Comparison of ENCODE assay signal across 14 cellular contexts in genomic region chr6:111657146-111657545, GRCh38. TPM values are rescaled to one million over a fixed set of nuclear protein-coding genes. Genes with fewer than 3 reads are reported as not detected.
DNase-seq lines count a peak whose midpoint lies in the region; ATAC-seq, FAIRE-seq and TF ChIP-seq lines count a peak whose summit lies in the region.
"Had no signal": no experiment of that assay in that cellular context is flagged by ENCODE, and none has a peak within 500 bp of the region (broad histone marks: within the 10 kb centered on the region; RNA-seq: fewer than 3 reads in every experiment).

No MANE protein-coding gene starts in this region.

- CTCF ChIA-PET in activated naive CD4-positive, alpha-beta T cell treated with anti-CD3 and anti-CD28 coated beads, Interleukin-2, amount 10 ng/mL, durations not matched to agents 7 days and 5 days (lab: Charles Lee) = no interaction called here
- CTCF ChIA-PET in K562 (lab: Yijun Ruan, JAX; ENCODE audit: low intra/inter-chr PET ratio) (no interaction called here), GM10248 (lab: Yijun Ruan, JAX) (no interaction called here)

- DNase-seq in activated naive CD4-positive, alpha-beta T cell treated with anti-CD3 and anti-CD28 coated beads, Interleukin-2, amount 10 ng/mL, durations not matched to agents 7 days and 5 days = no peak
- DNase-seq in K562 (ENCODE audit: extremely low read depth in 1 of 4, low spot score in 3 of 4) = no peak
- DNase-seq in immature natural killer cell = no peak
- no peak for DNase-seq in type B pancreatic cell (ENCODE audit: extremely low spot score, unreplicated experiment)
- no peak for DNase-seq in GM10248 (ENCODE audit: extremely low spot score)
- no peak for DNase-seq in RKO (ENCODE audit: low spot score)
- DNase-seq in activated CD4-positive, alpha-beta T cell treated with anti-CD3 and anti-CD28 coated beads, Interleukin-2, amount 50 U/mL, for 1 hour = no peak
- DNase-seq: central memory CD4-positive, alpha-beta T cell; heart right ventricle; mucosa of descending colon; NCI-H1105; stimulated activated CD4-positive, alpha-beta T cell treated with anti-CD3 and anti-CD28 coated beads, Interleukin-1b, Interleukin-23, amount 100 ng/mL, for 48 hours; T1000 had no signal

- H3K4me1 ChIP-seq in K562 (replicated peaks in 1 of 2; ENCODE audit: control insufficient read depth in 2 of 2, insufficient read depth in 2 of 2, low read length in 2 of 2) = peaks cover 0 to 7% of the 10 kb centered on the region in 2 experiments; a peak in 2 of 5 replicates

- H3K9ac ChIP-seq in K562 (ENCODE audit: insufficient read depth in 1 of 2, low read depth in 2 of 2, low read length in 2 of 2) = no peak overlapping the region

- no peaks in the 10 kb centered on the region for H3K9me3 ChIP-seq in K562 (replicated peaks; ENCODE audit: control insufficient read depth, insufficient read depth, low read depth, low read length)
- H3K9me3 ChIP-seq: heart right ventricle, mucosa of descending colon had no signal

- no TSS peak for BruUV-seq in K562 (replicated peaks; lab: Mats Ljungman, UMichigan)

- peaks cover 0 to 11% of the 10 kb centered on the region in 2 experiments; a peak in 2 of 5 replicates for H3K27me3 ChIP-seq in K562 (ENCODE audit: control insufficient read depth in 2 of 2, insufficient read depth in 2 of 2, low read length in 2 of 2)
- H3K27me3 ChIP-seq: heart right ventricle had no signal

- no peak for TF ChIP-seq RAD21 in K562 (CRISPR knock-in tag; conservative IDR thresholded peaks at IDR 0.05 in 1 of 2, IDR thresholded peaks at IDR 0.05 in 1 of 2)

- no peaks in the 10 kb centered on the region; the same call in 1 of the 2 replicates for H4K20me1 ChIP-seq in K562 (replicated peaks; ENCODE audit: control insufficient read depth, insufficient read depth, low read length)

- H3K36me3 ChIP-seq in K562 (ENCODE audit: control insufficient read depth, insufficient read depth, low read length) = no peaks in the 10 kb centered on the region

- H3K4me1 Mint-ChIP-seq in activated naive CD4-positive, alpha-beta T cell treated with anti-CD3 and anti-CD28 coated beads, Interleukin-2, amount 50 U/mL, for 24 hours = no peaks in the 10 kb centered on the region
- H3K4me1 Mint-ChIP-seq in activated naive CD4-positive, alpha-beta T cell treated with anti-CD3 and anti-CD28 coated beads, Interleukin-2, amount 10 ng/mL, durations not matched to agents 7 days and 5 days = no peaks in the 10 kb centered on the region
- H3K4me1 Mint-ChIP-seq in immature natural killer cell (peaks cover 4 to 5% of the 10 kb centered on the region in 2 donors), type B pancreatic cell (ENCODE audit: unreplicated experiment) (peaks cover 33% of the 10 kb centered on the region)

- H3K36me3 Mint-ChIP-seq in activated naive CD4-positive, alpha-beta T cell treated with anti-CD3 and anti-CD28 coated beads, Interleukin-2, amount 50 U/mL, for 24 hours = peaks cover 12% of the 10 kb centered on the region
- H3K36me3 Mint-ChIP-seq in activated naive CD4-positive, alpha-beta T cell treated with anti-CD3 and anti-CD28 coated beads, Interleukin-2, amount 10 ng/mL, durations not matched to agents 7 days and 5 days = peaks cover 31% of the 10 kb centered on the region
- H3K36me3 Mint-ChIP-seq in immature natural killer cell = peaks cover 5 to 27% (median 6%) of the 10 kb centered on the region in 3 donors
- H3K36me3 Mint-ChIP-seq in type B pancreatic cell = peaks cover 3% of the 10 kb centered on the region

- in situ Hi-C loops in K562 (cut with MboI) = no loop called here

- H3K9me3 Mint-ChIP-seq in activated naive CD4-positive, alpha-beta T cell treated with anti-CD3 and anti-CD28 coated beads, Interleukin-2, amount 50 U/mL, for 24 hours = no peaks in the 10 kb centered on the region
- H3K9me3 Mint-ChIP-seq in activated naive CD4-positive, alpha-beta T cell treated with anti-CD3 and anti-CD28 coated beads, Interleukin-2, amount 10 ng/mL, durations not matched to agents 7 days and 5 days = no peaks in the 10 kb centered on the region
- H3K9me3 Mint-ChIP-seq in immature natural killer cell (no peaks in the 10 kb centered on the region), type B pancreatic cell (no peaks in the 10 kb centered on the region)

- no peaks in the 10 kb centered on the region for H3K27me3 Mint-ChIP-seq in activated naive CD4-positive, alpha-beta T cell treated with anti-CD3 and anti-CD28 coated beads, Interleukin-2, amount 50 U/mL, for 24 hours
- no peaks in the 10 kb centered on the region for H3K27me3 Mint-ChIP-seq in activated naive CD4-positive, alpha-beta T cell treated with anti-CD3 and anti-CD28 coated beads, Interleukin-2, amount 10 ng/mL, durations not matched to agents 7 days and 5 days
- H3K27me3 Mint-ChIP-seq in immature natural killer cell (ENCODE audit: low read depth in 3 of 3) = peaks cover 9 to 21% (median 16%) of the 10 kb centered on the region in 3 donors
- H3K27me3 Mint-ChIP-seq in type B pancreatic cell = no peaks in the 10 kb centered on the region

- POLR2A ChIA-PET in K562 (lab: Yijun Ruan, JAX) (no interaction called here), GM10248 (lab: Yijun Ruan, JAX) (no interaction called here)

- 0% methylated on average over 1 of the region's 1 CpG for WGBS in K562 (ENCODE audit: insufficient coverage, low coverage, missing lambda C conversion rate)

- no peak overlapping the region for H3K4me3 ChIP-seq in K562
- H3K4me3 ChIP-seq: heart right ventricle, mucosa of descending colon had no signal

- no peak for TF ChIP-seq POLR2A in K562 (conservative IDR thresholded peaks at IDR 0.05)

- no peak overlapping the region for H3K27ac ChIP-seq in K562 (ENCODE audit: extremely low read depth, low read depth, low read length)

- ATAC-seq in K562 = no peak
- ATAC-seq: mucosa of descending colon had no signal

- TF ChIP-seq CTCF in K562 (IDR thresholded peaks at IDR 0.05 in 2 of 3, conservative IDR thresholded peaks at IDR 0.05 in 1 of 3; ENCODE audit: insufficient read depth in 2 of 3, low read depth in 1 of 3, low read length in 3 of 3) (no peak), type B pancreatic cell (conservative IDR thresholded peaks at IDR 0.05) (no peak), GM10248 (IDR thresholded peaks at IDR 0.05; ENCODE audit: control extremely low read depth, extremely low read depth, low read depth, missing control alignments) (no peak)

- H3K9me1 ChIP-seq in K562 (ENCODE audit: control insufficient read depth, insufficient read depth, low read length) = no peaks in the 10 kb centered on the region

- FAIRE-seq in K562 (lab: Jason Lieb, UNC) = no peak

- intact Hi-C loops in K562 (cut with micrococcal nuclease) = no loop called here

- H3K27ac Mint-ChIP-seq in activated naive CD4-positive, alpha-beta T cell treated with anti-CD3 and anti-CD28 coated beads, Interleukin-2, amount 50 U/mL, for 24 hours = peak overlapping the region; percentile 37
- H3K27ac Mint-ChIP-seq in activated naive CD4-positive, alpha-beta T cell treated with anti-CD3 and anti-CD28 coated beads, Interleukin-2, amount 10 ng/mL, durations not matched to agents 7 days and 5 days = no peak overlapping the region
- peak overlapping the region; percentile 8 to 81 (median 54) for H3K27ac Mint-ChIP-seq in immature natural killer cell
- peak overlapping the region; percentile 2 for H3K27ac Mint-ChIP-seq in type B pancreatic cell

- no peak for TF ChIP-seq EP300 in K562 (IDR thresholded peaks at IDR 0.05; ENCODE audit: low read length)

- H3K4me2 ChIP-seq in K562 (ENCODE audit: insufficient read depth, low read length) = no peak overlapping the region

- H2AFZ ChIP-seq in K562 (ENCODE audit: low read depth, low read length) = no peak overlapping the region

- H3K4me3 Mint-ChIP-seq in activated naive CD4-positive, alpha-beta T cell treated with anti-CD3 and anti-CD28 coated beads, Interleukin-2, amount 50 U/mL, for 24 hours = no peak overlapping the region
- no peak overlapping the region for H3K4me3 Mint-ChIP-seq in activated naive CD4-positive, alpha-beta T cell treated with anti-CD3 and anti-CD28 coated beads, Interleukin-2, amount 10 ng/mL, durations not matched to agents 7 days and 5 days
- H3K4me3 Mint-ChIP-seq in immature natural killer cell (no peak overlapping the region), type B pancreatic cell (no peak overlapping the region)

- H3K79me2 ChIP-seq in K562 (ENCODE audit: control insufficient read depth, insufficient read depth, low read length) = no peaks in the 10 kb centered on the region

TF ChIP-seq in K562, 482 proteins besides CTCF, POLR2A, EP300 and RAD21 (continues in another document):
- TF ChIP-seq FOSL1 (tag; conservative IDR thresholded peaks at IDR 0.05) (peak; percentile 52; the same call in 1 of the 2 replicates), POLR2H (tag; IDR thresholded peaks at IDR 0.05; ENCODE audit: low read depth) (no peak), MAFG (tag; conservative IDR thresholded peaks at IDR 0.05) (peak; percentile 41)

RNA-seq across cellular contexts. Expression of gene TRAF3IP2, which starts 51.5 kb away (rescaled TPM):
- total RNA-seq in K562 (2011; cell fraction: chromatin; rRNA removed; ENCODE audit: low replicate concordance) = 7.6 and 9.6 TPM in 2 replicates
- total RNA-seq in K562 (2011; cell fraction: nucleolus; rRNA removed) = 5.0 and 6.0 TPM in 2 replicates
- 8.3 TPM in 2 replicates for total RNA-seq in K562 (2011; cell fraction: nucleoplasm; rRNA removed)
- total RNA-seq in K562 (2014; rRNA removed) (13.8 and 16.5 TPM in 2 replicates), K562 (2014; rRNA removed; fragmentation: Illumina TruSeq; extraction: Trizol) (12.3 and 13.4 TPM in 2 replicates), K562 (2015; rRNA removed; fragmentation: Illumina TruSeq; extraction: Trizol) (9.1 and 11.7 TPM in 2 replicates), K562 (2021) (14.6 and 14.8 TPM in 2 replicates), type B pancreatic cell (ENCODE audit: low replicate concordance) (26.3 and 47.8 TPM in 2 replicates)
- polyA plus RNA-seq in K562 (2011; rRNA removed) (11.3 and 16.7 TPM in 2 replicates), K562 (2014; fragmentation: Illumina TruSeq; extraction: Trizol) (18.9 and 20.3 TPM in 2 replicates), K562 (2014; fragmentation: Nextera tagmentation; extraction: Ambion mirVana) (10 to 100 TPM in 1 of 2 experiments, 1 to 10 TPM in 1; 7.3 to 12.1 TPM), K562 (2014; rRNA removed) (10.2 and 15.8 TPM in 2 replicates), immature natural killer cell (10 to 100 TPM in 1 of 3 donors, 1 to 10 TPM in 1, not detected in 1; 1.9 to 10.6 TPM)
- polyA plus RNA-seq in K562 (2011; cell fraction: cytosol; rRNA removed) = 16.7 and 19.0 TPM in 2 replicates
- polyA plus RNA-seq in K562 (2011; cell fraction: nucleus; rRNA removed) = 5.7 and 9.2 TPM in 2 replicates
- 10.6 and 21.6 TPM in 2 replicates for polyA plus RNA-seq in K562 (2012)
- polyA minus RNA-seq in K562 (2011; rRNA and poly(A)+ RNA removed) = 14.7 and 15.1 TPM in 2 replicates
- polyA minus RNA-seq in K562 (2011; cell fraction: cytosol; rRNA and poly(A)+ RNA removed) = 9.2 and 9.9 TPM in 2 replicates
- 6.7 and 7.4 TPM in 2 replicates for polyA minus RNA-seq in K562 (2011; cell fraction: nucleus; rRNA and poly(A)+ RNA removed)
